8 cellular contexts compared by ENCODE assay signal in the genomic region with DNA sequence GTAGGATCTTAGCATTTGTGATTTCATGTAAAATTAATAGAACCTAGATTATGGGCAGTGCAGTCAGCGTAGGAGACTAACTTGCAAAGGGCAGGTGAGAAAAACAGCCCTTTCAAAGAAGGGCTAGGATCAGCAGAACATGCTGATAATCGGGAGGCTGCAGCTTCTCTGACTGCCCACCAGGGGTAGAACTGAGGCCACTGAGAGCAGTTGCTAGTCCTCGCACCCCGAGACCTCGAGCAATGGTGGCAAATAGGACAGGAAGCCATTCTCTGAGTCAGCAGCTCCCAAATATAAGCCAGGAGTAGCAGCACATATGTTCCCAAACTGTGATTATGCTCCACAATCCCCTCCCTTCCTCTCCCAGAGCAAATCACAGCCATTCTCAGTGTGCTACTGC.
A peak's percentile ranks its signal among the peaks of the same experiment; 100 is the strongest.
DNase-seq lines count a peak whose midpoint lies in the region; ATAC-seq and TF ChIP-seq lines count a peak whose summit lies in the region.

No MANE protein-coding gene starts in this region.

- ATAC-seq in GM21825 (IDR thresholded peaks at IDR 0.05; ENCODE audit: unreplicated experiment) = no peak

- DNase-seq in AG09309 (ENCODE audit: low read depth) (no peak), GM19240 (ENCODE audit: insufficient read length, low spot score) (peak; percentile 30), RKO (ENCODE audit: low spot score) (peak; percentile 66), hepatic stellate cell (ENCODE audit: low spot score) (peak; percentile 21), SKM-1 treated with dmso at 0.1 percent for 144 hours (lab: John Stamatoyannopoulos, UW; ENCODE audit: unreplicated experiment) (no peak), NCI-H2107 treated with DMSO at 0.1 percent for 48 hours (lab: John Stamatoyannopoulos, UW; ENCODE audit: unreplicated experiment) (no peak)
- DNase-seq in effector CD8-positive, alpha-beta T cell (lab: John Stamatoyannopoulos, UW) = no peak

- TF ChIP-seq CTCF in AG09309 (IDR thresholded peaks at IDR 0.05; ENCODE audit: control insufficient read depth, insufficient read depth, low read depth, low read length, missing control alignments) = peak; percentile 57

- H3K4me3 ChIP-seq in AG09309 (ENCODE audit: control insufficient read depth, low read depth, low read length) = no peak overlapping the region

Comparison
In these comparisons a context has a peak if more than half of its experiments do, and no peak if none do; other contexts are left out.
1. DNase-seq: peak in GM19240 (single experiment), RKO (single experiment) and hepatic stellate cell (single experiment); none in AG09309 (single experiment), effector CD8-positive, alpha-beta T cell (single experiment), SKM-1 treated with dmso at 0.1 percent for 144 hours (single experiment) and NCI-H2107 treated with DMSO at 0.1 percent for 48 hours (single experiment).